In the genomic region with DNA sequence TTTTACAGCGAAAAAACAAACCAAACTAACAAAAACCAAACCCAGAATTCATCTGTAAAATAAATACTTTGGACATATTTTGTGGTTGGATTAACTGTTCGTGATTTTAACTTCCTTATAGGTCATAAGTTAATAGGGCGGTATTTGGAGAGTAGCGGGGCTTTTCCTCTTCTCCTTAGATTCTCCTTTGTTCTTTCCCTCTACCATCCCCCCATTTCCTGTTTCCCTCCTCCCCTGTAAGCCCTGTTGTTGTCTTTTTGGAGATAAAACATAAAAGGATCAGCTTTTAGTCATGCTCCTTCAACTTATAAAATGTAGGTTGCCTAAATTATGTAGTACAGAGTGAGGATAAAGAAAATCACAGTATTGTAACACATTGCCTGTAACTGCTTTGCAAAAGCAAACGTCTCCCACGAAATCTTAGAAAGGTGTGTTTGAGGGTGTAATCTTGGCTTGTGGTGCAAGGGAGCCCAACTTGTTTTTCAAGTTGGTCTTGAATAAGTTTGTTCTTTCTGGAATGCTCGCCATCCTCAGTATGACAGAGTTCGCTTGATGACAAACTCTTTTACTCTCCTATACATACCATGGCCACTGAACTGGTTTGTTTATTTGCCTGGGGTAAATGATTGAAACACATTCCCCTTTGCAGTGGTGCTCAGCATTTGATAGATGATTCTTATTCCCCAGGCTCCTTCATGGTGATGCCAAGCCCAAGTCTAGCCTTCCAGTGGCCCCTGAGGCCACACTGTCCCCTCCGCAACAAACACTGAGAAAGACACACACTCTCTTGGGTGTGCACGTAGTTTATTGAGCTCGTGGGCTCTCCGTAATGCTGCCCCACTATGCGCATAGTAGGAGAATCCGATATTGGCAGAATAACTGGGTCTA, we compare ENCODE assay signal across 1 cellular context.
TF ChIP-seq lines count a peak whose summit lies in the region.

No MANE protein-coding gene starts in this region.

TF ChIP-seq in H1, 55 proteins besides CTCF, POLR2A, EP300 and RAD21:
- TF ChIP-seq, protein P1, sequence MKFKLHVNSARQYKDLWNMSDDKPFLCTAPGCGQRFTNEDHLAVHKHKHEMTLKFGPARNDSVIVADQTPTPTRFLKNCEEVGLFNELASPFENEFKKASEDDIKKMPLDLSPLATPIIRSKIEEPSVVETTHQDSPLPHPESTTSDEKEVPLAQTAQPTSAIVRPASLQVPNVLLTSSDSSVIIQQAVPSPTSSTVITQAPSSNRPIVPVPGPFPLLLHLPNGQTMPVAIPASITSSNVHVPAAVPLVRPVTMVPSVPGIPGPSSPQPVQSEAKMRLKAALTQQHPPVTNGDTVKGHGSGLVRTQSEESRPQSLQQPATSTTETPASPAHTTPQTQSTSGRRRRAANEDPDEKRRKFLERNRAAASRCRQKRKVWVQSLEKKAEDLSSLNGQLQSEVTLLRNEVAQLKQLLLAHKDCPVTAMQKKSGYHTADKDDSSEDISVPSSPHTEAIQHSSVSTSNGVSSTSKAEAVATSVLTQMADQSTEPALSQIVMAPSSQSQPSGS (IDR thresholded peaks at IDR 0.05; ENCODE audit: low read length), result 0 out of 2 replicates have a peak, but pooled peaks have one; percentile 26
- TF ChIP-seq RBBP5 (IDR thresholded peaks at IDR 0.05; ENCODE audit: borderline replicate concordance, low read depth, low read length), result peak; percentile 98
- 0 out of 2 replicates have a peak, but pooled peaks have one; percentile 11 for TF ChIP-seq CREB1 (IDR thresholded peaks at IDR 0.05)
- TF ChIP-seq CEBPB (IDR thresholded peaks at IDR 0.05; ENCODE audit: low read depth, low read length), result no peak
- TF ChIP-seq KDM5A (IDR thresholded peaks at IDR 0.05; ENCODE audit: low read length), result no peak
- peak; percentile 100 for TF ChIP-seq ASH2L (IDR thresholded peaks at IDR 0.05; ENCODE audit: low read length)
- peak; percentile 85 for TF ChIP-seq SP1 (IDR thresholded peaks at IDR 0.05; ENCODE audit: low read depth, low read length)
- no peak for TF ChIP-seq CTBP2 (IDR thresholded peaks at IDR 0.05; ENCODE audit: borderline replicate concordance, insufficient read depth, insufficient read length, low read length)
- TF ChIP-seq JUN (IDR thresholded peaks at IDR 0.05; ENCODE audit: low read depth, low read length), result no peak
- no peak for TF ChIP-seq SRF (IDR thresholded peaks at IDR 0.05; ENCODE audit: low read depth, low read length)
TF ChIP-seq in H1: peak in this region for 5.
